Comparison of ENCODE assay signal across 21 cellular contexts in the genomic region with DNA sequence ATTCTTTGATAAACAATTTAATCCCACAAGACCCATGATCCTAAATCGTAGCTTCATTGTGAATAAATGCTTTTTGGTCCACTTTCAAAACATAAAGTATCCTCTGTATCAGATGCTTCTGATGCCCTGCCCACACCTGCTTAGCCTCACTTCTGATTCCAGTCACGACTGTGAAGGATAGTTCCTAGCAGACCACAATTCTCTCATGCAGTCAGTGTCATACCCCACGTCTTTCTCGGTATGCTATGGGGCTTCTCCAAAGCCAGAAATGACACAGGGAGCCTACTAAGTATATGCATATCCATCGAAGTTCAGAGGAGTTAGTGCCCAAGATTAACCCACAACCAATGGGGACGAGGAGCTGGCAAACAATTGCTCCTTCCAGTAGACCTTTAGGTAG. TPM values are rescaled to one million over a fixed set of nuclear protein-coding genes. Genes with fewer than 3 reads are reported as not detected.
A peak's percentile ranks its signal among the peaks of the same experiment; 100 is the strongest.
DNase-seq lines count a peak whose midpoint lies in the region; ATAC-seq and TF ChIP-seq lines count a peak whose summit lies in the region.
"Had no signal": no experiment of that assay in that cellular context is flagged by ENCODE, and none has a peak within 500 bp of the region (broad histone marks: within the 10 kb centered on the region; RNA-seq: fewer than 3 reads in every experiment).

No MANE protein-coding gene starts in this region.

- H3K27me3 Mint-ChIP-seq in natural killer cell treated with Interleukin-12 subunit alpha and Interleukin-12 subunit beta and Interleukin-15 and Interleukin-18, amount 100 ng/mL, for 72 hours: peaks cover 12 to 20% of the 10 kb centered on the region in 2 donors
- peaks cover 0 to 16% of the 10 kb centered on the region in 2 donors for H3K27me3 Mint-ChIP-seq in natural killer cell (ENCODE audit: low read depth in 2 of 2)
- peaks cover 0 to 10% (median 0%) of the 10 kb centered on the region in 5 donors for H3K27me3 Mint-ChIP-seq in naive thymus-derived CD8-positive, alpha-beta T cell
- H3K27me3 Mint-ChIP-seq: B cell had no signal

- no peak for DNase-seq in natural killer cell treated with Interleukin-12 subunit alpha and Interleukin-12 subunit beta and Interleukin-15 and Interleukin-18, amount 100 ng/mL, for 72 hours (ENCODE audit: low spot score)
- DNase-seq in natural killer cell (no peak), thyroid gland (no peak)
- DNase-seq in stimulated activated effector memory CD8-positive, alpha-beta T cell treated with anti-CD3 and anti-CD28 coated beads, Interleukin-12 subunit alpha, Interleukin-12 subunit beta, amount 100 ng/mL, for 72 hours (ENCODE audit: low spot score in 2 of 2): no peak
- DNase-seq in naive thymus-derived CD8-positive, alpha-beta T cell: no peak
- DNase-seq: ACHN; CD4-positive, alpha-beta memory T cell; DMS153; DMS79 treated with DMSO at 0.1 percent for 48 hours; EL; HCEC 1CT; HFFc6 had no signal

- POLR2A ChIA-PET in naive thymus-derived CD8-positive, alpha-beta T cell (lab: Charles Lee): no interaction called here

- H3K9me3 Mint-ChIP-seq in natural killer cell treated with Interleukin-12 subunit alpha and Interleukin-12 subunit beta and Interleukin-15 and Interleukin-18, amount 100 ng/mL, for 72 hours: no peaks in the 10 kb centered on the region
- H3K9me3 Mint-ChIP-seq in natural killer cell: no peaks in the 10 kb centered on the region
- H3K9me3 Mint-ChIP-seq in stimulated activated effector memory CD8-positive, alpha-beta T cell treated with anti-CD3 and anti-CD28 coated beads, Interleukin-12 subunit alpha, Interleukin-12 subunit beta, amount 100 ng/mL, for 72 hours: no peaks in the 10 kb centered on the region
- no peaks in the 10 kb centered on the region for H3K9me3 Mint-ChIP-seq in naive thymus-derived CD8-positive, alpha-beta T cell
- H3K9me3 Mint-ChIP-seq: HFFc6 had no signal

- 89 to 92% methylated on average over 6 of the region's 6 CpGs for WGBS in thyroid gland, 2 donors

- no peaks in the 10 kb centered on the region for H3K4me1 ChIP-seq in thyroid gland

- H3K27me3 ChIP-seq in thyroid gland: no peaks in the 10 kb centered on the region

- peak; percentile 20 to 32 for ATAC-seq in natural killer cell treated with Interleukin-12 subunit alpha and Interleukin-12 subunit beta and Interleukin-15 and Interleukin-18, amount 100 ng/mL, for 72 hours
- ATAC-seq in natural killer cell (no peak), GM21390 (IDR thresholded peaks at IDR 0.05; ENCODE audit: unreplicated experiment) (peak; percentile 60), HG02973 (IDR thresholded peaks at IDR 0.05; ENCODE audit: unreplicated experiment) (peak; percentile 60), HG02759 (IDR thresholded peaks at IDR 0.05; ENCODE audit: unreplicated experiment) (no peak)
- ATAC-seq in stimulated activated effector memory CD8-positive, alpha-beta T cell treated with anti-CD3 and anti-CD28 coated beads, Interleukin-12 subunit alpha, Interleukin-12 subunit beta, amount 100 ng/mL, for 72 hours: peak; percentile 63
- no peak for ATAC-seq in naive thymus-derived CD8-positive, alpha-beta T cell
- ATAC-seq: HepG2 had no signal

- no peak for TF ChIP-seq CTCF in natural killer cell (IDR thresholded peaks at IDR 0.05)
- no peak for TF ChIP-seq CTCF in thyroid gland (IDR thresholded peaks at IDR 0.05)

- H3K27ac ChIP-seq in thyroid gland: no peak overlapping the region
- H3K27ac ChIP-seq: C4-2B, KMS-11 had no signal

- no peak overlapping the region for H3K4me3 Mint-ChIP-seq in natural killer cell treated with Interleukin-12 subunit alpha and Interleukin-12 subunit beta and Interleukin-15 and Interleukin-18, amount 100 ng/mL, for 72 hours
- H3K4me3 Mint-ChIP-seq in natural killer cell: no peak overlapping the region
- H3K4me3 Mint-ChIP-seq in stimulated activated effector memory CD8-positive, alpha-beta T cell treated with anti-CD3 and anti-CD28 coated beads, Interleukin-12 subunit alpha, Interleukin-12 subunit beta, amount 100 ng/mL, for 72 hours: no peak overlapping the region
- no peak overlapping the region for H3K4me3 Mint-ChIP-seq in naive thymus-derived CD8-positive, alpha-beta T cell
- H3K4me3 Mint-ChIP-seq: B cell; CD4-positive, alpha-beta memory T cell; HFFc6 had no signal

- no peaks in the 10 kb centered on the region for H3K9me3 ChIP-seq in thyroid gland

- no peak overlapping the region for H3K4me3 ChIP-seq in thyroid gland (replicated peaks in 1 of 3)

- no peak for TF ChIP-seq POLR2A in thyroid gland (IDR thresholded peaks at IDR 0.05)

- no peak overlapping the region for H3K27ac Mint-ChIP-seq in natural killer cell treated with Interleukin-12 subunit alpha and Interleukin-12 subunit beta and Interleukin-15 and Interleukin-18, amount 100 ng/mL, for 72 hours
- no peak overlapping the region for H3K27ac Mint-ChIP-seq in natural killer cell
- H3K27ac Mint-ChIP-seq in stimulated activated effector memory CD8-positive, alpha-beta T cell treated with anti-CD3 and anti-CD28 coated beads, Interleukin-12 subunit alpha, Interleukin-12 subunit beta, amount 100 ng/mL, for 72 hours: no peak overlapping the region
- H3K27ac Mint-ChIP-seq in naive thymus-derived CD8-positive, alpha-beta T cell: peak overlapping the region in 1 of 10 donors; percentile 26
- H3K27ac Mint-ChIP-seq: B cell, HFFc6 had no signal

- no peaks in the 10 kb centered on the region for H3K36me3 Mint-ChIP-seq in natural killer cell treated with Interleukin-12 subunit alpha and Interleukin-12 subunit beta and Interleukin-15 and Interleukin-18, amount 100 ng/mL, for 72 hours
- H3K36me3 Mint-ChIP-seq in natural killer cell: no peaks in the 10 kb centered on the region
- H3K36me3 Mint-ChIP-seq in stimulated activated effector memory CD8-positive, alpha-beta T cell treated with anti-CD3 and anti-CD28 coated beads, Interleukin-12 subunit alpha, Interleukin-12 subunit beta, amount 100 ng/mL, for 72 hours: no peaks in the 10 kb centered on the region
- H3K36me3 Mint-ChIP-seq in naive thymus-derived CD8-positive, alpha-beta T cell: no peaks in the 10 kb centered on the region
- H3K36me3 Mint-ChIP-seq: CD4-positive, alpha-beta memory T cell had no signal

- intact Hi-C loops in natural killer cell (cut with micrococcal nuclease) (no loop called here), thyroid gland (cut with DNase I) (no loop called here)

- no peaks in the 10 kb centered on the region for H3K36me3 ChIP-seq in thyroid gland

- no peaks in the 10 kb centered on the region for H3K4me1 Mint-ChIP-seq in natural killer cell treated with Interleukin-12 subunit alpha and Interleukin-12 subunit beta and Interleukin-15 and Interleukin-18, amount 100 ng/mL, for 72 hours (ENCODE audit: low read depth in 2 of 2)
- no peaks in the 10 kb centered on the region for H3K4me1 Mint-ChIP-seq in natural killer cell
- no peaks in the 10 kb centered on the region for H3K4me1 Mint-ChIP-seq in stimulated activated effector memory CD8-positive, alpha-beta T cell treated with anti-CD3 and anti-CD28 coated beads, Interleukin-12 subunit alpha, Interleukin-12 subunit beta, amount 100 ng/mL, for 72 hours
- no peaks in the 10 kb centered on the region for H3K4me1 Mint-ChIP-seq in naive thymus-derived CD8-positive, alpha-beta T cell
- H3K4me1 Mint-ChIP-seq: CD4-positive, alpha-beta memory T cell had no signal

RNA-seq across cellular contexts. Expression of a gene that starts 27.6 kb away (rescaled TPM):
- total RNA-seq in natural killer cell treated with Interleukin-12 subunit alpha and Interleukin-12 subunit beta and Interleukin-15 and Interleukin-18, amount 100 ng/mL, for 72 hours: not detected
- total RNA-seq in natural killer cell (not detected), thyroid gland (under 1 TPM in 3 of 4 donors, not detected in 1; 0.11 to 0.79 (median 0.13) TPM)
- not detected for total RNA-seq in naive thymus-derived CD8-positive, alpha-beta T cell
- polyA plus RNA-seq in naive thymus-derived CD8-positive, alpha-beta T cell: not detected
- total RNA-seq: A172; B cell; CD4-positive, alpha-beta memory T cell; H4; HepG2; HFFc6 had no signal
- polyA plus RNA-seq: CD4-positive, alpha-beta memory T cell; HepG2 had no signal

Comparison
In these comparisons a context has a peak if more than half of its experiments do, and no peak if none do; other contexts are left out.
1. ATAC-seq: peak in natural killer cell treated with Interleukin-12 subunit alpha and Interleukin-12 subunit beta and Interleukin-15 and Interleukin-18, amount 100 ng/mL, for 72 hours (2 of 2), GM21390 (single experiment), HG02973 (single experiment) and stimulated activated effector memory CD8-positive, alpha-beta T cell treated with anti-CD3 and anti-CD28 coated beads, Interleukin-12 subunit alpha, Interleukin-12 subunit beta, amount 100 ng/mL, for 72 hours (single experiment); none in natural killer cell (0 of 3), naive thymus-derived CD8-positive, alpha-beta T cell (0 of 2) and HG02759 (single experiment).